Comparison of ENCODE assay signal across 21 cellular contexts in genomic region chr4:80425701-80426100, GRCh38.
"Had no signal": no experiment of that assay in that cellular context is flagged by ENCODE, and none has a peak within 500 bp of the region (broad histone marks: within the 10 kb centered on the region; RNA-seq: fewer than 3 reads in every experiment).

No MANE protein-coding gene starts in this region.

- H3K27ac ChIP-seq: colonic mucosa, heart left ventricle, left ventricle myocardium inferior, lower lobe of right lung, parathyroid adenoma, prostate gland, spleen, testis, tibial nerve had no signal

- H3K36me3 ChIP-seq: colonic mucosa, heart left ventricle, left ventricle myocardium inferior, lower lobe of right lung, prostate gland, spleen, tibial nerve had no signal

- H3K9ac ChIP-seq: parathyroid adenoma had no signal

- H3K27ac Mint-ChIP-seq: memory B cell; naive B cell; stimulated activated naive B cell treated with anti-CD40 and anti-IgM and Interleukin-4, amounts not matched to agents 10 μg/mL and 1 μg/mL and 100 μg/mL, for 72 hours; stimulated activated naive CD8-positive, alpha-beta T cell treated with anti-CD3 and anti-CD28 coated beads, Interleukin-15, amount 100 ng/mL, for 72 hours had no signal

- H3K9me3 ChIP-seq: colonic mucosa, heart left ventricle, left ventricle myocardium inferior, lower lobe of right lung, prostate gland, spleen, testis, tibial nerve had no signal

- H3K4me3 Mint-ChIP-seq: memory B cell; naive B cell; stimulated activated naive B cell treated with anti-CD40 and anti-IgM and Interleukin-4, amounts not matched to agents 10 μg/mL and 1 μg/mL and 100 μg/mL, for 72 hours; stimulated activated naive CD8-positive, alpha-beta T cell treated with anti-CD3 and anti-CD28 coated beads, Interleukin-15, amount 100 ng/mL, for 72 hours had no signal

- H3K36me3 Mint-ChIP-seq: memory B cell; naive B cell; stimulated activated naive B cell treated with anti-CD40 and anti-IgM and Interleukin-4, amounts not matched to agents 10 μg/mL and 1 μg/mL and 100 μg/mL, for 72 hours had no signal

- H3K27me3 Mint-ChIP-seq: memory B cell; stimulated activated naive B cell treated with anti-CD40 and anti-IgM and Interleukin-4, amounts not matched to agents 10 μg/mL and 1 μg/mL and 100 μg/mL, for 72 hours; stimulated activated naive CD8-positive, alpha-beta T cell treated with anti-CD3 and anti-CD28 coated beads, Interleukin-15, amount 100 ng/mL, for 72 hours had no signal

- DNase-seq: caudate nucleus; colonic mucosa; dermis blood vessel endothelial cell; heart left ventricle; left ventricle myocardium inferior; lower lobe of right lung; midbrain; naive B cell; retina; spleen; stimulated activated CD4-positive, alpha-beta T cell treated with anti-CD3 and anti-CD28 coated beads, Interleukin-15, amount 100 ng/mL, for 24 hours; stimulated activated CD4-positive, alpha-beta T cell treated with anti-CD3 and anti-CD28 coated beads, Interleukin-1b, Interleukin-23, amount 100 ng/mL, for 48 hours; stimulated activated CD4-positive, alpha-beta T cell treated with anti-CD3 and anti-CD28 coated beads, Interleukin-4, amount 100 ng/mL, for 24 hours; stimulated activated naive B cell treated with anti-CD40 and anti-IgM and Interleukin-4, amounts not matched to agents 10 μg/mL and 1 μg/mL and 100 μg/mL, for 72 hours; stimulated activated naive CD8-positive, alpha-beta T cell treated with anti-CD3 and anti-CD28 coated beads, Interleukin-15, amount 100 ng/mL, for 72 hours; testis had no signal

- H3K79me2 ChIP-seq: parathyroid adenoma had no signal

- ATAC-seq: heart left ventricle; lower lobe of right lung; sciatic nerve; stimulated activated naive B cell treated with anti-CD40 and anti-IgM and Interleukin-4, amounts not matched to agents 10 μg/mL and 1 μg/mL and 100 μg/mL, for 72 hours; stimulated activated naive CD8-positive, alpha-beta T cell treated with anti-CD3 and anti-CD28 coated beads, Interleukin-15, amount 100 ng/mL, for 72 hours had no signal

- H2AFZ ChIP-seq: parathyroid adenoma had no signal

- H3K4me1 ChIP-seq: colonic mucosa, heart left ventricle, left ventricle myocardium inferior, lower lobe of right lung, parathyroid adenoma, prostate gland, spleen, testis had no signal

- H3K27me3 ChIP-seq: colonic mucosa, heart left ventricle, spleen, testis, tibial nerve had no signal

- H3K9me3 Mint-ChIP-seq: memory B cell; naive B cell; stimulated activated naive B cell treated with anti-CD40 and anti-IgM and Interleukin-4, amounts not matched to agents 10 μg/mL and 1 μg/mL and 100 μg/mL, for 72 hours had no signal

- H3K4me1 Mint-ChIP-seq: naive B cell; stimulated activated naive B cell treated with anti-CD40 and anti-IgM and Interleukin-4, amounts not matched to agents 10 μg/mL and 1 μg/mL and 100 μg/mL, for 72 hours had no signal

- H3K4me3 ChIP-seq: colonic mucosa, heart left ventricle, left ventricle myocardium inferior, lower lobe of right lung, prostate gland, spleen, testis, tibial nerve had no signal
